17 cellular contexts compared by ENCODE assay signal in genomic region chr22:34850010-34850409, GRCh38.
DNase-seq lines count a peak whose midpoint lies in the region; ATAC-seq, FAIRE-seq and TF ChIP-seq lines count a peak whose summit lies in the region.
"Had no signal": no experiment of that assay in that cellular context is flagged by ENCODE, and none has a peak within 500 bp of the region (broad histone marks: within the 10 kb centered on the region; RNA-seq: fewer than 3 reads in every experiment).

No MANE protein-coding gene starts in this region.

- H4K20me1 ChIP-seq in SK-N-SH (ENCODE audit: insufficient read depth): no peaks in the 10 kb centered on the region

- no peak for TF ChIP-seq RAD21 in SK-N-SH (IDR thresholded peaks at IDR 0.05; ENCODE audit: low read length)

- ATAC-seq in HG03159 (IDR thresholded peaks at IDR 0.05; ENCODE audit: unreplicated experiment): no peak

- no peak overlapping the region for H2AFZ ChIP-seq in trophoblast cell (ENCODE audit: insufficient read depth, low read length, poor library complexity)
- no peak overlapping the region for H2AFZ ChIP-seq in SK-N-SH (ENCODE audit: low read depth)

- no peaks in the 10 kb centered on the region for H3K9me2 ChIP-seq in SK-N-SH

- H4K12ac ChIP-seq in trophoblast cell (ENCODE audit: low read depth, low read length): no peak overlapping the region

- H3K79me1 ChIP-seq in trophoblast cell (ENCODE audit: low read length): peaks cover 24% of the 10 kb centered on the region

- H3K36me3 ChIP-seq in trophoblast cell (ENCODE audit: control insufficient read depth in 1 of 2, insufficient read depth in 2 of 2, low read length in 2 of 2): no peaks in the 10 kb centered on the region
- no peaks in the 10 kb centered on the region for H3K36me3 ChIP-seq in SK-N-SH (replicated peaks in 1 of 2; ENCODE audit: control insufficient read depth in 1 of 2, insufficient read depth in 2 of 2, low read length in 1 of 2)
- H3K36me3 ChIP-seq: SJCRH30 had no signal

- no peaks in the 10 kb centered on the region for H3K9me3 ChIP-seq in trophoblast cell (ENCODE audit: insufficient read depth, low read depth, low read length)
- no peaks in the 10 kb centered on the region for H3K9me3 ChIP-seq in SK-N-SH
- H3K9me3 ChIP-seq: SJCRH30 had no signal

- H4K8ac ChIP-seq in trophoblast cell (ENCODE audit: low read depth, low read length): peak overlapping the region; percentile 61

- H3K4me2 ChIP-seq in trophoblast cell (ENCODE audit: low read length) (no peak overlapping the region), SK-N-SH (no peak overlapping the region)

- H3K4me3 ChIP-seq in trophoblast cell (ENCODE audit: low read depth, low read length): no peak overlapping the region
- H3K4me3 ChIP-seq in SK-N-SH (ENCODE audit: low read depth in 2 of 2, low read length in 1 of 2): no peak overlapping the region
- H3K4me3 ChIP-seq: SJCRH30 had no signal

- H3K27me3 ChIP-seq in trophoblast cell (ENCODE audit: insufficient read depth, low read length): no peaks in the 10 kb centered on the region
- no peaks in the 10 kb centered on the region for H3K27me3 ChIP-seq in SK-N-SH (ENCODE audit: insufficient read depth)
- H3K27me3 ChIP-seq: SJCRH30 had no signal

- H3K18ac ChIP-seq in trophoblast cell (ENCODE audit: low read length): no peak overlapping the region

- peak; percentile 97 for DNase-seq in RCC 7860 (ENCODE audit: low spot score)
- DNase-seq in glomerular visceral epithelial cell (ENCODE audit: extremely low spot score): peak; percentile 78
- DNase-seq in trophoblast cell: peak; percentile 2 to 3
- no peak for DNase-seq in SK-N-SH
- no peak for DNase-seq in NCI-H82 (lab: John Stamatoyannopoulos, UW)
- DNase-seq in Kasumi-1 (lab: John Stamatoyannopoulos, UW): no peak
- DNase-seq: HFFc6; NCI-H1417; NCI-H187 treated with DMSO at 0.1 percent for 48 hours; NCI-H526 treated with DMSO at 0.1 percent for 48 hours; NK-92 treated with Interleukin-12 subunit alpha and Interleukin-12 subunit beta, amount 100 ng/mL, for 24 hours; SW 1271 had no signal

- no peak for TF ChIP-seq CTCF in SK-N-SH (IDR thresholded peaks at IDR 0.05)

- no CpG with 5 or more reads among the region's 4 CpGs for WGBS in trophoblast cell (ENCODE audit: extremely low coverage, insufficient coverage, insufficient read length)
- WGBS in SK-N-SH (ENCODE audit: low lambda C conversion rate): 21% methylated on average over 4 of the region's 4 CpGs

- TF ChIP-seq EP300 in SK-N-SH (IDR thresholded peaks at IDR 0.05; ENCODE audit: borderline replicate concordance in 1 of 2, low read depth in 1 of 2, low read length in 1 of 2): no peak

- H3K27ac ChIP-seq in trophoblast cell (ENCODE audit: low read depth, low read length): peak overlapping the region; percentile 99
- H3K27ac ChIP-seq in SK-N-SH (ENCODE audit: low read depth in 2 of 2, low read length in 1 of 2): no peak overlapping the region
- H3K27ac ChIP-seq: SJCRH30 had no signal

- peak overlapping the region; percentile 99 for H4K91ac ChIP-seq in trophoblast cell (ENCODE audit: low read depth, low read length)

- H3K79me2 ChIP-seq in trophoblast cell (ENCODE audit: control insufficient read depth, insufficient read depth, low read length, poor library complexity) (peaks cover 3% of the 10 kb centered on the region), SK-N-SH (ENCODE audit: insufficient read depth) (no peaks in the 10 kb centered on the region)

- no peaks in the 10 kb centered on the region for H3F3A ChIP-seq in SK-N-SH (replicated peaks; ENCODE audit: insufficient read depth)

- H2BK5ac ChIP-seq in trophoblast cell (ENCODE audit: low read depth, low read length, poor library complexity): peak overlapping the region; percentile 97

- H3K4ac ChIP-seq in trophoblast cell (ENCODE audit: low read depth, low read length): peak overlapping the region; percentile 27

- H3K9ac ChIP-seq in trophoblast cell (ENCODE audit: low read length) (no peak overlapping the region), SK-N-SH (no peak overlapping the region)

- POLR2A ChIA-PET in SK-N-SH (lab: Yijun Ruan, JAX): no interaction called here

- H3K23ac ChIP-seq in trophoblast cell (ENCODE audit: low read length): no peak overlapping the region

- peaks cover 5 to 7% of the 10 kb centered on the region in 2 experiments for H3K4me1 ChIP-seq in trophoblast cell (ENCODE audit: control insufficient read depth in 1 of 2, insufficient read depth in 2 of 2, low read length in 2 of 2)
- H3K4me1 ChIP-seq in SK-N-SH (ENCODE audit: control insufficient read depth in 1 of 2, insufficient read depth in 2 of 2, low read depth in 1 of 2, low read length in 1 of 2): no peaks in the 10 kb centered on the region

- peak overlapping the region; percentile 94 for H2BK120ac ChIP-seq in trophoblast cell (ENCODE audit: insufficient read depth, low read length, poor library complexity)

- FAIRE-seq in RCC 7860 (lab: Jason Lieb, UNC): peak; percentile 97
- FAIRE-seq: GM12892, H54, HTR-8/SVneo had no signal

- peak overlapping the region; percentile 85 for H3K14ac ChIP-seq in trophoblast cell (ENCODE audit: low read length)

- CTCF ChIA-PET in SK-N-SH (lab: Yijun Ruan, JAX): no interaction called here

- no peak overlapping the region for H2AK5ac ChIP-seq in trophoblast cell (ENCODE audit: low read length)

- peak overlapping the region; percentile 94 for H2BK12ac ChIP-seq in trophoblast cell (ENCODE audit: low read length)

TF ChIP-seq in SK-N-SH, 30 proteins besides CTCF, POLR2A, EP300 and RAD21:
- TF ChIP-seq TCF12 (IDR thresholded peaks at IDR 0.05): no peak
- no peak for TF ChIP-seq SMC3 (IDR thresholded peaks at IDR 0.05; ENCODE audit: low read depth, low read length)
- TF ChIP-seq NRF1 (IDR thresholded peaks at IDR 0.05; ENCODE audit: low read depth, low read length): no peak
- TF ChIP-seq YY1 (IDR thresholded peaks at IDR 0.05; ENCODE audit: low read depth): no peak
- TF ChIP-seq USF2 (IDR thresholded peaks at IDR 0.05; ENCODE audit: borderline replicate concordance, low read depth, low read length): no peak
- no peak for TF ChIP-seq USF1 (IDR thresholded peaks at IDR 0.05; ENCODE audit: borderline replicate concordance, low read depth)
- TF ChIP-seq RXRA (IDR thresholded peaks at IDR 0.05; ENCODE audit: borderline replicate concordance, low read depth): no peak
- TF ChIP-seq SIN3A (IDR thresholded peaks at IDR 0.05; ENCODE audit: borderline replicate concordance, low read depth, low read length): no peak
- no peak for TF ChIP-seq PBX3 (IDR thresholded peaks at IDR 0.05)
- no peak for TF ChIP-seq EZH2phosphoT487 (IDR thresholded peaks at IDR 0.05; ENCODE audit: borderline replicate concordance, low read depth)
- TF ChIP-seq NFIC (IDR thresholded peaks at IDR 0.05; ENCODE audit: borderline replicate concordance): no peak
- TF ChIP-seq JUND (IDR thresholded peaks at IDR 0.05): no peak
- no peak for TF ChIP-seq TAF1 (IDR thresholded peaks at IDR 0.05; ENCODE audit: borderline replicate concordance, low read depth, low read length)

Comparison
In these comparisons a context has a peak if more than half of its experiments do, and no peak if none do; other contexts are left out.
1. DNase-seq: peak in RCC 7860 (single experiment), glomerular visceral epithelial cell (single experiment) and trophoblast cell (2 of 2); none in SK-N-SH (single experiment), NCI-H82 (single experiment) and Kasumi-1 (0 of 2).